27 cellular contexts compared by ENCODE assay signal in the genomic region with DNA sequence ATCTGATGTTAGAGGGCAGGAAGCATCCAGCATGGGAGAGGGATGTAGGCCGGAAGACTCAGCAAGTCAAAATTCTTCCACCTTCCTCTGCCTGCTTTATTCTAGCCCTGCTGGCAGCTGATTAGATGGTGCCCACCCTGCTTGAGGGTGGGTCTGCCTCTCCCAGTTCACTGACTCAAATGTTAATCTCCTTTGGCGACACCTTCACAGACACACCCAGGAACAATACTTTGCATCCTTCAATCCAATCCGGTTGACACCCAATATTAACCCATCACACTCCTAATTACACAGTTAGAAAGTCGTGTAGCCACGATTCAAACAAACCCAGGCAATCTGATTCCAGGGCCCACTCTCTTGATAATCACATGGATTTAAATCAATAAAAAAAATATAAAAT.
"Had no signal": no experiment of that assay in that cellular context is flagged by ENCODE, and none has a peak within 500 bp of the region (broad histone marks: within the 10 kb centered on the region; RNA-seq: fewer than 3 reads in every experiment).

No MANE protein-coding gene starts in this region.

- H3K4me3 Mint-ChIP-seq: stimulated activated effector memory CD8-positive, alpha-beta T cell treated with anti-CD3 and anti-CD28 coated beads, Interleukin-12 subunit alpha, Interleukin-12 subunit beta, amount 100 ng/mL, for 72 hours; stimulated activated memory B cell treated with anti-CD40 and anti-IgM and Interleukin-4, amounts not matched to agents 10 μg/mL and 1 μg/mL and 100 μg/mL, for 72 hours; stimulated activated naive B cell treated with anti-CD40 and anti-IgM and Interleukin-4, amounts not matched to agents 10 μg/mL and 1 μg/mL and 100 μg/mL, for 72 hours; stimulated activated naive CD8-positive, alpha-beta T cell treated with anti-CD3 and anti-CD28 coated beads, Interleukin-15, amount 100 ng/mL, for 72 hours; stimulated activated naive CD8-positive, alpha-beta T cell treated with anti-CD3 and anti-CD28 coated beads, Interleukin-15, Interleukin-2, amounts not matched to agents 100 ng/mL and 50 ng/mL, for 24 hours; type B pancreatic cell had no signal

- H3K36me3 ChIP-seq: stomach, suprapubic skin, thoracic aorta, thyroid gland, tibial artery, tibial nerve, transverse colon, upper lobe of left lung, upper lobe of right lung, uterus, vagina had no signal

- H3K9me3 Mint-ChIP-seq: stimulated activated effector memory CD8-positive, alpha-beta T cell treated with anti-CD3 and anti-CD28 coated beads, Interleukin-12 subunit alpha, Interleukin-12 subunit beta, amount 100 ng/mL, for 72 hours; stimulated activated memory B cell treated with anti-CD40 and anti-IgM and Interleukin-4, amounts not matched to agents 10 μg/mL and 1 μg/mL and 100 μg/mL, for 72 hours; stimulated activated naive CD8-positive, alpha-beta T cell treated with anti-CD3 and anti-CD28 coated beads, Interleukin-15, amount 100 ng/mL, for 72 hours; stimulated activated naive CD8-positive, alpha-beta T cell treated with anti-CD3 and anti-CD28 coated beads, Interleukin-15, Interleukin-2, amounts not matched to agents 100 ng/mL and 50 ng/mL, for 24 hours had no signal

- H3K4me3 ChIP-seq: stomach, suprapubic skin, testis, thoracic aorta, thyroid gland, tibial artery, tibial nerve, transverse colon, upper lobe of left lung, upper lobe of right lung, uterus, vagina had no signal

- H3K27me3 ChIP-seq: stomach, suprapubic skin, testis, thyroid gland, tibial artery, tibial nerve, transverse colon, upper lobe of left lung, upper lobe of right lung, uterus, vagina had no signal

- H3K27ac ChIP-seq: stomach, suprapubic skin, testis, thoracic aorta, thyroid gland, tibial artery, tibial nerve, transverse colon, upper lobe of left lung, upper lobe of right lung, uterus, vagina had no signal

- ATAC-seq: stimulated activated effector memory CD8-positive, alpha-beta T cell treated with anti-CD3 and anti-CD28 coated beads, Interleukin-12 subunit alpha, Interleukin-12 subunit beta, amount 100 ng/mL, for 72 hours; stimulated activated memory B cell treated with anti-CD40 and anti-IgM and Interleukin-4, amounts not matched to agents 10 μg/mL and 1 μg/mL and 100 μg/mL, for 72 hours; stimulated activated naive B cell treated with anti-CD40 and anti-IgM and Interleukin-4, amounts not matched to agents 10 μg/mL and 1 μg/mL and 100 μg/mL, for 72 hours; stimulated activated naive CD8-positive, alpha-beta T cell treated with anti-CD3 and anti-CD28 coated beads, Interleukin-15, amount 100 ng/mL, for 72 hours; upper lobe of right lung had no signal

- H3K4me1 ChIP-seq: suprapubic skin, upper lobe of right lung, uterus, vagina had no signal

- DNase-seq: stimulated activated CD4-positive, alpha-beta T cell treated with anti-CD3 and anti-CD28 coated beads, Interleukin-2, amount 100 ng/mL, for 48 hours; stimulated activated CD4-positive, alpha-beta T cell treated with anti-CD3 and anti-CD28 coated beads, Interleukin-4, amount 100 ng/mL, for 1 hour; stimulated activated CD4-positive, alpha-beta T cell treated with anti-CD3 and anti-CD28 coated beads, Interleukin-4, amount 100 ng/mL, for 24 hours; stimulated activated CD4-positive, alpha-beta T cell treated with anti-CD3 and anti-CD28 coated beads, Interleukin-4, amount 100 ng/mL, for 4 hours; stimulated activated CD8-positive, alpha-beta memory T cell treated with anti-CD3 and anti-CD28 coated beads, Interleukin-4, amount 100 ng/mL, for 48 hours; stimulated activated naive B cell treated with anti-CD40 and anti-IgM and Interleukin-4, amounts not matched to agents 10 μg/mL and 1 μg/mL and 100 μg/mL, for 72 hours; stimulated activated naive CD4-positive, alpha-beta T cell; stimulated activated naive CD4-positive, alpha-beta T cell treated with Interleukin-2 at 50 U/mL for 16 hours; stimulated activated naive CD8-positive, alpha-beta T cell treated with anti-CD3 and anti-CD28 coated beads, Interleukin-15, amount 100 ng/mL, for 72 hours; stomach; substantia nigra; testis; thyroid gland; tibial artery; transverse colon; trophoblast cell; upper lobe of left lung; upper lobe of right lung; uterus had no signal

- H3K36me3 Mint-ChIP-seq: stimulated activated effector memory CD8-positive, alpha-beta T cell treated with anti-CD3 and anti-CD28 coated beads, Interleukin-12 subunit alpha, Interleukin-12 subunit beta, amount 100 ng/mL, for 72 hours had no signal

- H3K4me1 Mint-ChIP-seq: stimulated activated effector memory CD8-positive, alpha-beta T cell treated with anti-CD3 and anti-CD28 coated beads, Interleukin-12 subunit alpha, Interleukin-12 subunit beta, amount 100 ng/mL, for 72 hours; stimulated activated memory B cell treated with anti-CD40 and anti-IgM and Interleukin-4, amounts not matched to agents 10 μg/mL and 1 μg/mL and 100 μg/mL, for 72 hours had no signal

- H3K27ac Mint-ChIP-seq: stimulated activated effector memory CD8-positive, alpha-beta T cell treated with anti-CD3 and anti-CD28 coated beads, Interleukin-12 subunit alpha, Interleukin-12 subunit beta, amount 100 ng/mL, for 72 hours; stimulated activated memory B cell treated with anti-CD40 and anti-IgM and Interleukin-4, amounts not matched to agents 10 μg/mL and 1 μg/mL and 100 μg/mL, for 72 hours; stimulated activated naive B cell treated with anti-CD40 and anti-IgM and Interleukin-4, amounts not matched to agents 10 μg/mL and 1 μg/mL and 100 μg/mL, for 72 hours; stimulated activated naive CD8-positive, alpha-beta T cell treated with anti-CD3 and anti-CD28 coated beads, Interleukin-15, Interleukin-2, amounts not matched to agents 100 ng/mL and 50 ng/mL, for 24 hours; type B pancreatic cell had no signal

- H3K27me3 Mint-ChIP-seq: stimulated activated memory B cell treated with anti-CD40 and anti-IgM and Interleukin-4, amounts not matched to agents 10 μg/mL and 1 μg/mL and 100 μg/mL, for 72 hours; stimulated activated naive B cell treated with anti-CD40 and anti-IgM and Interleukin-4, amounts not matched to agents 10 μg/mL and 1 μg/mL and 100 μg/mL, for 72 hours; stimulated activated naive CD8-positive, alpha-beta T cell treated with anti-CD3 and anti-CD28 coated beads, Interleukin-15, amount 100 ng/mL, for 72 hours; stimulated activated naive CD8-positive, alpha-beta T cell treated with anti-CD3 and anti-CD28 coated beads, Interleukin-15, Interleukin-2, amounts not matched to agents 100 ng/mL and 50 ng/mL, for 24 hours had no signal

- H3K9me3 ChIP-seq: stomach, suprapubic skin, testis, thoracic aorta, thyroid gland, tibial artery, tibial nerve, transverse colon, upper lobe of left lung, upper lobe of right lung, uterus, vagina had no signal
